Comparison of ENCODE assay signal across 10 cellular contexts in the genomic region with DNA sequence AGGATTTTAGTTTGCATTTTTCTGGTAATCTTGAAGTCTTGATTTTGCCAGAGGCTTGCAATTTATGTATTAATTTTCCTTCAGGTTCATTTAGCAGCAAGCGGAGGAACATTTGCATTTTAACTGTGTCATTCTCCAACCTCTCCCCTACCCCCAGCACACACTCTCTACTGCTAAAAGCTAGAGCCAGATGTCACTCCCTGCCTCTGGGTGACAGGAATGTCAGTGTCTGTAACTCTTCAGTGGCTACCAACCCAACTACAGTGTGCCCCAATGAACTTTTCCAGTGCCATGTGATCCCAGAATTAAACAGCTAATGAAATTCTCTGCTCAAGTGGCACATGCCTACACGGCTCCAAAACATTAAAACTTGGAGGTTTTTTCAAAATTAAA.
"Had no signal": no experiment of that assay in that cellular context is flagged by ENCODE, and none has a peak within 500 bp of the region (broad histone marks: within the 10 kb centered on the region; RNA-seq: fewer than 3 reads in every experiment).

No MANE protein-coding gene starts in this region.

- DNase-seq: activated CD4-positive, alpha-beta T cell treated with anti-CD3 and anti-CD28 coated beads, Interleukin-2, amount 10 ng/mL, durations not matched to agents 24 days and 14 days; body of pancreas; cerebellar nuclear complex; endodermal cell; foreskin melanocyte; head of caudate nucleus; pancreas; stimulated activated CD4-positive, alpha-beta T cell treated with anti-CD3 and anti-CD28 coated beads, Interleukin-4, amount 100 ng/mL, for 4 hours; stimulated activated naive CD8-positive, alpha-beta T cell treated with anti-CD3 and anti-CD28 coated beads, Interleukin-15, amount 100 ng/mL, for 72 hours had no signal

- H3K36me3 ChIP-seq: pancreas had no signal

- H3K4me3 ChIP-seq: body of pancreas, pancreas had no signal

- H3K27ac ChIP-seq: body of pancreas, pancreas had no signal

- H3K9me3 ChIP-seq: body of pancreas, pancreas had no signal

- ATAC-seq: body of pancreas; pancreas; stimulated activated naive CD8-positive, alpha-beta T cell treated with anti-CD3 and anti-CD28 coated beads, Interleukin-15, amount 100 ng/mL, for 72 hours; WTC11 had no signal

- H3K4me1 ChIP-seq: body of pancreas, pancreas had no signal

- H3K27me3 ChIP-seq: body of pancreas, pancreas had no signal
